In genomic region chr9:137881591-137882505, GRCh38 we compare ENCODE assay signal across 23 cellular contexts. TPM values are rescaled to one million over a fixed set of nuclear protein-coding genes. Genes with fewer than 3 reads are reported as not detected.
"Had no signal": no experiment of that assay in that cellular context is flagged by ENCODE, and none has a peak within 500 bp of the region (broad histone marks: within the 10 kb centered on the region; RNA-seq: fewer than 3 reads in every experiment).

No MANE protein-coding gene starts in this region.

- DNase-seq: activated CD4-positive, alpha-beta T cell treated with anti-CD3 and anti-CD28 coated beads, Interleukin-2, amount 10 ng/mL, durations not matched to agents 7 days and 5 days; activated CD8-positive, alpha-beta T cell treated with anti-CD3 and anti-CD28 coated beads, Interleukin-2, amount 10 ng/mL, durations not matched to agents 7 days and 5 days; activated naive CD4-positive, alpha-beta T cell treated with Interleukin-2 at 50 U/mL for 16 hours; activated naive CD8-positive, alpha-beta T cell treated with anti-CD3 and anti-CD28 coated beads, Interleukin-2, amount 10 ng/mL, durations not matched to agents 7 days and 5 days; activated T-cell treated with anti-CD3 and anti-CD28 coated beads, Interleukin-2, amount 50 U/mL, for 24 hours; amygdala; brain microvascular endothelial cell; cerebellar nuclear complex; effector CD4-positive, alpha-beta T cell; natural killer cell; stimulated activated CD4-positive, alpha-beta T cell treated with anti-CD3 and anti-CD28 coated beads, Interleukin-4, amount 100 ng/mL, for 4 hours; T-helper 1 cell; T-helper 9 cell had no signal

- H3K36me3 Mint-ChIP-seq: activated naive CD8-positive, alpha-beta T cell treated with anti-CD3 and anti-CD28 coated beads, Interleukin-2, amount 10 ng/mL, durations not matched to agents 7 days and 5 days; natural killer cell; stimulated activated memory B cell treated with anti-CD40 and anti-IgM and Interleukin-4, amounts not matched to agents 10 μg/mL and 1 μg/mL and 100 μg/mL, for 72 hours had no signal

- H3K27me3 Mint-ChIP-seq: activated CD4-positive, alpha-beta T cell treated with anti-CD3 and anti-CD28 coated beads, Interleukin-2, amount 10 ng/mL, durations not matched to agents 7 days and 5 days; activated naive CD8-positive, alpha-beta T cell treated with anti-CD3 and anti-CD28 coated beads, Interleukin-2, amount 10 ng/mL, durations not matched to agents 7 days and 5 days had no signal

- H3K4me1 Mint-ChIP-seq: activated CD4-positive, alpha-beta T cell treated with anti-CD3 and anti-CD28 coated beads, Interleukin-2, amount 10 ng/mL, durations not matched to agents 7 days and 5 days; activated naive CD8-positive, alpha-beta T cell treated with anti-CD3 and anti-CD28 coated beads, Interleukin-2, amount 10 ng/mL, durations not matched to agents 7 days and 5 days; natural killer cell; stimulated activated memory B cell treated with anti-CD40 and anti-IgM and Interleukin-4, amounts not matched to agents 10 μg/mL and 1 μg/mL and 100 μg/mL, for 72 hours had no signal

- H3K27ac ChIP-seq: brain microvascular endothelial cell, gastroesophageal sphincter, neutrophil, parathyroid adenoma, thoracic aorta, upper lobe of left lung had no signal

- H3K27ac Mint-ChIP-seq: activated CD4-positive, alpha-beta T cell treated with anti-CD3 and anti-CD28 coated beads, Interleukin-2, amount 10 ng/mL, durations not matched to agents 7 days and 5 days; activated CD8-positive, alpha-beta T cell treated with anti-CD3 and anti-CD28 coated beads, Interleukin-2, amount 10 ng/mL, durations not matched to agents 7 days and 5 days; activated naive CD8-positive, alpha-beta T cell treated with anti-CD3 and anti-CD28 coated beads, Interleukin-2, amount 10 ng/mL, durations not matched to agents 7 days and 5 days; activated T-cell treated with anti-CD3 and anti-CD28 coated beads, Interleukin-2, amount 50 U/mL, for 24 hours; activated T-helper 2 cell treated with anti-CD3 and anti-CD28 coated beads, Interferon-gamma antibody, Interleukin-2, Interleukin-4, amounts not matched to agents 10 μg/mL and 5 μg/mL and 100 μg/mL, durations not matched to agents 14 hours and 24 hours and 36 hours; natural killer cell; stimulated activated memory B cell treated with anti-CD40 and anti-IgM and Interleukin-4, amounts not matched to agents 10 μg/mL and 1 μg/mL and 100 μg/mL, for 72 hours had no signal

- H3K9me3 Mint-ChIP-seq: activated CD4-positive, alpha-beta T cell treated with anti-CD3 and anti-CD28 coated beads, Interleukin-2, amount 10 ng/mL, durations not matched to agents 7 days and 5 days; activated naive CD8-positive, alpha-beta T cell treated with anti-CD3 and anti-CD28 coated beads, Interleukin-2, amount 10 ng/mL, durations not matched to agents 7 days and 5 days; activated T-cell treated with anti-CD3 and anti-CD28 coated beads, Interleukin-2, amount 50 U/mL, for 24 hours; activated T-helper 2 cell treated with anti-CD3 and anti-CD28 coated beads, Interferon-gamma antibody, Interleukin-2, Interleukin-4, amounts not matched to agents 10 μg/mL and 5 μg/mL and 100 μg/mL, durations not matched to agents 14 hours and 24 hours and 36 hours; natural killer cell; stimulated activated memory B cell treated with anti-CD40 and anti-IgM and Interleukin-4, amounts not matched to agents 10 μg/mL and 1 μg/mL and 100 μg/mL, for 72 hours had no signal

- H3K4me3 Mint-ChIP-seq: activated CD4-positive, alpha-beta T cell treated with anti-CD3 and anti-CD28 coated beads, Interleukin-2, amount 10 ng/mL, durations not matched to agents 7 days and 5 days; activated CD8-positive, alpha-beta T cell treated with anti-CD3 and anti-CD28 coated beads, Interleukin-2, amount 10 ng/mL, durations not matched to agents 7 days and 5 days; activated naive CD8-positive, alpha-beta T cell treated with anti-CD3 and anti-CD28 coated beads, Interleukin-2, amount 10 ng/mL, durations not matched to agents 7 days and 5 days; activated T-cell treated with anti-CD3 and anti-CD28 coated beads, Interleukin-2, amount 50 U/mL, for 24 hours; natural killer cell; stimulated activated memory B cell treated with anti-CD40 and anti-IgM and Interleukin-4, amounts not matched to agents 10 μg/mL and 1 μg/mL and 100 μg/mL, for 72 hours had no signal

RNA-seq across cellular contexts. Expression of gene CACNA1B, which starts 4.3 kb away (rescaled TPM):
- total RNA-seq: activated CD4-positive, alpha-beta T cell treated with anti-CD3 and anti-CD28 coated beads, Interleukin-2, amount 10 ng/mL, durations not matched to agents 7 days and 5 days; activated CD8-positive, alpha-beta T cell treated with anti-CD3 and anti-CD28 coated beads, Interleukin-2, amount 10 ng/mL, durations not matched to agents 7 days and 5 days; activated naive CD8-positive, alpha-beta T cell treated with anti-CD3 and anti-CD28 coated beads, Interleukin-2, amount 10 ng/mL, durations not matched to agents 7 days and 5 days; esophagus mucosa; lower leg skin; mesenteric fat pad had no signal
